ENCODE assay signal across 12 cellular contexts in the genomic region with DNA sequence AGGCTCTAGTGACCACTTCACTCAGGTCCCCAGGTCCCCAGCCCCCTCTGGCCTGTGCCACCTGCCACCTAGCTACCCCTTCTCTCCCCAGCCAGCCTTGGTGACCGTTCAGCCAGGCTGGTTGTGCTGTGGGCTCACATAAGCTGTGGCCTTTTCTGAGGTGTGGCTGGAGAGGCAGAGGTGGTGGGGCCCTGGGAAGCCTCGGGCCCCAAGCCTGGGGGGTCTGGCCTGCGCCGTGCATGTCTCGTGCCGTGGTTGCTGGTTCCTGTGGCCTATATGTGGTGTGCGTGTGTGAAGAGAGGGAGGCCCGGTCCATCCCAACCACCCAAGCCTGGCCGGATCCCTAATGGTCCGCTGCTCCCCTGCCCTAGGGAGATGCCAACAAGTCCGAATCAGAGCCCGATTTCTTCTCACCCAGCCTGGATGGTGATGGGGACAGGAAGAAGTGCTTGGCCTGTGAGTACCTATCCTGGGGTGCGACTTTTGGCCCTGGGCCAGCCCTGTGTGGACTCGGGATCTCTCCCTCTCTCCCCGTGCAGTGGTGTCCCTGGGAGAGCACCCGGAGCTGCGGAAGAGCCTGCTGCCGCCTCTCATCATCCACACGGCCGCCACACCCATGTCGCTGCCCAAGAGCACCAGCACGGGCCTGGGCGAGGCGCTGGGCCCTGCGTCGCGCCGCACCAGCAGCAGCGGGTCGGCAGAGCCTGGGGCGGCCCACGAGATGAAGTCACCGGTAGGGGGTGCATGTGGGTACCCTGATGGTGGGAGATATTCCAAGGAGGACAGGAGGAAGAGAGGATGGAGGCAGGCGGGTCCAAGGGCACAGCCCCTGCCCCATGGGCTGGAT. TPM values are rescaled to one million over a fixed set of nuclear protein-coding genes. Genes with fewer than 3 reads are reported as not detected.
DNase-seq lines count a peak whose midpoint lies in the region; TF ChIP-seq lines count a peak whose summit lies in the region.
"Had no signal": no experiment of that assay in that cellular context is flagged by ENCODE, and none has a peak within 500 bp of the region (broad histone marks: within the 10 kb centered on the region; RNA-seq: fewer than 3 reads in every experiment).

No MANE protein-coding gene starts in this region.

- no peak overlapping the region for H4K8ac ChIP-seq in mesendoderm (ENCODE audit: low read depth, low read length)

- no peaks in the 10 kb centered on the region for H3K4me1 Mint-ChIP-seq in endothelial cell (ENCODE audit: unreplicated experiment)
- H3K4me1 Mint-ChIP-seq in activated T-cell treated with anti-CD3 and anti-CD28 coated beads, Interleukin-2, amount 50 U/mL, for 24 hours (ENCODE audit: low read depth), result no peaks in the 10 kb centered on the region
- H3K4me1 Mint-ChIP-seq: activated naive CD4-positive, alpha-beta T cell treated with anti-CD3 and anti-CD28 coated beads, Interleukin-2, amount 50 U/mL, for 24 hours had no signal

- H3K27ac ChIP-seq in mesendoderm (ENCODE audit: low read depth, low read length), result no peak overlapping the region
- no peak overlapping the region for H3K27ac ChIP-seq in coronary artery

- no CpG with 5 or more reads among the region's 34 CpGs for WGBS in mesendoderm (ENCODE audit: extremely low coverage, insufficient coverage, low lambda C conversion rate)

- no peak overlapping the region for H3K56ac ChIP-seq in mesendoderm (ENCODE audit: low read length)

- DNase-seq in DMS153 (lab: John Stamatoyannopoulos, UW), result peak; percentile 42
- peak; percentile 80 for DNase-seq in HuH-7 (ENCODE audit: low spot score)
- peak; percentile 65 for DNase-seq in endothelial cell (ENCODE audit: low spot score)
- peak; percentile 70 for DNase-seq in mesendoderm
- DNase-seq in NCI-H2107 treated with DMSO at 0.1 percent for 48 hours (lab: John Stamatoyannopoulos, UW; ENCODE audit: unreplicated experiment), result no peak
- DNase-seq in coronary artery (ENCODE audit: low spot score), result no peak
- no peak for DNase-seq in activated T-cell treated with anti-CD3 and anti-CD28 coated beads, Interleukin-2, amount 50 U/mL, for 24 hours
- DNase-seq in 8988T, result no peak
- DNase-seq: activated CD4-positive, alpha-beta T cell treated with anti-CD3 and anti-CD28 coated beads, Interleukin-2, amount 50 U/mL, for 1 hour; hypothalamus; naive B cell had no signal

- H4K5ac ChIP-seq in mesendoderm (ENCODE audit: low read length), result no peak overlapping the region

- no peak overlapping the region for H3K4me2 ChIP-seq in mesendoderm (ENCODE audit: low read length)

- no peak overlapping the region for H2BK15ac ChIP-seq in mesendoderm (replicated peaks; ENCODE audit: low read depth)

- no peaks in the 10 kb centered on the region for H3K79me2 ChIP-seq in mesendoderm (ENCODE audit: control insufficient read depth, insufficient read depth, low read length)

- H3K27ac Mint-ChIP-seq in endothelial cell (ENCODE audit: unreplicated experiment), result no peak overlapping the region
- no peak overlapping the region for H3K27ac Mint-ChIP-seq in activated T-cell treated with anti-CD3 and anti-CD28 coated beads, Interleukin-2, amount 50 U/mL, for 24 hours
- H3K27ac Mint-ChIP-seq: activated naive CD4-positive, alpha-beta T cell treated with anti-CD3 and anti-CD28 coated beads, Interleukin-2, amount 50 U/mL, for 24 hours; naive B cell had no signal

- no peaks in the 10 kb centered on the region for H3K27me3 ChIP-seq in mesendoderm (ENCODE audit: insufficient read depth, low read length, poor library complexity)

- H3K18ac ChIP-seq in mesendoderm (ENCODE audit: low read length), result no peak overlapping the region

- no peak overlapping the region for H3K4ac ChIP-seq in mesendoderm (ENCODE audit: low read depth, low read length)

- peaks cover 8% of the 10 kb centered on the region for H3K27me3 Mint-ChIP-seq in endothelial cell (ENCODE audit: unreplicated experiment)
- H3K27me3 Mint-ChIP-seq in activated T-cell treated with anti-CD3 and anti-CD28 coated beads, Interleukin-2, amount 50 U/mL, for 24 hours, result no peaks in the 10 kb centered on the region

- H3K79me1 ChIP-seq in mesendoderm (ENCODE audit: low read length), result no peaks in the 10 kb centered on the region

- no peaks in the 10 kb centered on the region for H3K36me3 ChIP-seq in mesendoderm (ENCODE audit: control insufficient read depth, insufficient read depth, low read length)

- H2BK5ac ChIP-seq in mesendoderm (ENCODE audit: low read length), result no peak overlapping the region

- no peak overlapping the region for H2BK120ac ChIP-seq in mesendoderm (ENCODE audit: low read depth, low read length)

- no peak overlapping the region for H3K4me3 Mint-ChIP-seq in endothelial cell (ENCODE audit: unreplicated experiment)
- H3K4me3 Mint-ChIP-seq in activated T-cell treated with anti-CD3 and anti-CD28 coated beads, Interleukin-2, amount 50 U/mL, for 24 hours, result no peak overlapping the region
- H3K4me3 Mint-ChIP-seq: activated naive CD4-positive, alpha-beta T cell treated with anti-CD3 and anti-CD28 coated beads, Interleukin-2, amount 50 U/mL, for 24 hours; naive B cell had no signal

- H3K4me1 ChIP-seq in mesendoderm (ENCODE audit: control insufficient read depth, low read depth, low read length), result no peaks in the 10 kb centered on the region

- TF ChIP-seq CTCF in endothelial cell (IDR thresholded peaks at IDR 0.05; ENCODE audit: unreplicated experiment) (peak; percentile 54), coronary artery (IDR thresholded peaks at IDR 0.05) (no peak)

- no peak overlapping the region for H3K23ac ChIP-seq in mesendoderm (ENCODE audit: low read length)

- H3K4me3 ChIP-seq in mesendoderm (ENCODE audit: low read length), result no peak overlapping the region
- no peak overlapping the region for H3K4me3 ChIP-seq in coronary artery

- no peaks in the 10 kb centered on the region for H3K9me3 Mint-ChIP-seq in endothelial cell (ENCODE audit: unreplicated experiment)
- no peaks in the 10 kb centered on the region for H3K9me3 Mint-ChIP-seq in activated T-cell treated with anti-CD3 and anti-CD28 coated beads, Interleukin-2, amount 50 U/mL, for 24 hours
- H3K9me3 Mint-ChIP-seq: activated naive CD4-positive, alpha-beta T cell treated with anti-CD3 and anti-CD28 coated beads, Interleukin-2, amount 50 U/mL, for 24 hours; naive B cell had no signal

- H3K9ac ChIP-seq in mesendoderm (ENCODE audit: low read length), result no peak overlapping the region

- H2AK5ac ChIP-seq in mesendoderm (ENCODE audit: low read length), result no peak overlapping the region

- no peaks in the 10 kb centered on the region for H3K36me3 Mint-ChIP-seq in endothelial cell (ENCODE audit: low read depth, unreplicated experiment)
- H3K36me3 Mint-ChIP-seq in activated T-cell treated with anti-CD3 and anti-CD28 coated beads, Interleukin-2, amount 50 U/mL, for 24 hours (ENCODE audit: low read depth), result no peaks in the 10 kb centered on the region
- H3K36me3 Mint-ChIP-seq: activated naive CD4-positive, alpha-beta T cell treated with anti-CD3 and anti-CD28 coated beads, Interleukin-2, amount 50 U/mL, for 24 hours; naive B cell had no signal

RNA-seq across cellular contexts. Expression of gene CACNA1G, which starts 35.9 kb away (rescaled TPM):
- total RNA-seq in endothelial cell (ENCODE audit: unreplicated experiment), result not detected
- 1.8 TPM for polyA plus RNA-seq in mesendoderm (2013, experiment 1 of 2)
- 1.6 TPM for polyA plus RNA-seq in mesendoderm (2013, experiment 2 of 2)

RNA-seq across cellular contexts. Expression of gene ABCC3, which starts 38.3 kb away (rescaled TPM):
- 0.67 TPM for total RNA-seq in endothelial cell (ENCODE audit: unreplicated experiment)
- 0.13 TPM for polyA plus RNA-seq in mesendoderm (2013, experiment 1 of 2)
- polyA plus RNA-seq in mesendoderm (2013, experiment 2 of 2), result 0.15 TPM

RNA-seq across cellular contexts. Expression of gene SPATA20, which starts 49.4 kb away (rescaled TPM):
- 72.5 TPM for total RNA-seq in endothelial cell (ENCODE audit: unreplicated experiment)
- 9.8 TPM for polyA plus RNA-seq in mesendoderm (2013, experiment 1 of 2)
- 9.4 TPM for polyA plus RNA-seq in mesendoderm (2013, experiment 2 of 2)

Comparison
In these comparisons a context has a peak if more than half of its experiments do, and no peak if none do; other contexts are left out.
1. DNase-seq: peak in DMS153 (single experiment), HuH-7 (single experiment), endothelial cell (single experiment) and mesendoderm (single experiment); none in NCI-H2107 treated with DMSO at 0.1 percent for 48 hours (single experiment), coronary artery (single experiment), activated T-cell treated with anti-CD3 and anti-CD28 coated beads, Interleukin-2, amount 50 U/mL, for 24 hours (single experiment) and 8988T (single experiment).